Comparison of ENCODE assay signal across 22 cellular contexts in the genomic region with DNA sequence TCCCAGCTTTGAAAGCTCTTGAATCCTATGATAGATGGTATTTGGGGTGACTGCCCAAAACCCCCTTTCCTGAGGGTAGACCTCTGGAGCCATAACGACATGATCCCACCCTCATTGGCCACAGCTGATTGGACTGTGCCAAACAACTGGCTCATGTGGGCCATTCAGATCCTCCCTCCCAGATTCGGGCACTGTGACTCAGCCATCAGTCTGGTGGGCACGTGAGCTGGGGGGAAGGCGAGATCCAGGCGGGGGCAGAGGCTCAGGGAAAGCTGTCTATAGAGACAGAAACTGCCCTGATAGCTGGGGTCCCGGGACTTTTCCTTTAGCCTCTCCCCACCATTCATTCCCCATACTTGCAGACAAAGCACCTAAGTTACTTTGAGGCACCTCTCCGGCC.
"Had no signal": no experiment of that assay in that cellular context is flagged by ENCODE, and none has a peak within 500 bp of the region (broad histone marks: within the 10 kb centered on the region; RNA-seq: fewer than 3 reads in every experiment).

No MANE protein-coding gene starts in this region.

- FAIRE-seq: astrocyte, colon had no signal

- ATAC-seq: activated CD8-positive, alpha-beta T cell treated with anti-CD3 and anti-CD28 coated beads, Interleukin-2, amount 10 ng/mL, durations not matched to agents 7 days and 5 days; activated T-cell treated with anti-CD3 and anti-CD28 coated beads, Interleukin-2, amount 50 U/mL, for 4 hours; effector memory CD8-positive, alpha-beta T cell had no signal

- H3K27ac ChIP-seq: dorsolateral prefrontal cortex, esophagus squamous epithelium, heart left ventricle, sigmoid colon, upper lobe of left lung had no signal

- H3K4me3 ChIP-seq: adrenal gland, dorsolateral prefrontal cortex, esophagus squamous epithelium, heart left ventricle, sigmoid colon, upper lobe of left lung had no signal

- DNase-seq: activated CD4-positive, alpha-beta T cell treated with anti-CD3 and anti-CD28 coated beads for 1 hour; activated CD4-positive, alpha-beta T cell treated with anti-CD3 and anti-CD28 coated beads, Interleukin-2, amount 50 U/mL, for 1 hour; activated CD8-positive, alpha-beta memory T cell treated with anti-CD3 and anti-CD28 coated beads, Interleukin-2, amount 50 U/mL, for 4 hours; activated CD8-positive, alpha-beta T cell treated with anti-CD3 and anti-CD28 coated beads, Interleukin-2, amount 10 ng/mL, durations not matched to agents 7 days and 5 days; activated naive CD4-positive, alpha-beta T cell; activated T-cell treated with anti-CD3 and anti-CD28 coated beads, Interleukin-2, amount 50 U/mL, for 4 hours; effector memory CD8-positive, alpha-beta T cell; esophagus squamous epithelium; heart left ventricle; left cardiac atrium; mesenchymal stem cell; nephron progenitor cell; occipital lobe; sigmoid colon; stimulated activated CD4-positive, alpha-beta T cell treated with anti-CD3 and anti-CD28 coated beads, Interleukin-4, amount 100 ng/mL, for 24 hours; stimulated activated naive CD4-positive, alpha-beta T cell treated with Interleukin-2 at 50 U/mL for 16 hours; T-helper 1 cell; upper lobe of left lung had no signal

- H3K4me1 ChIP-seq: adrenal gland, esophagus squamous epithelium, heart left ventricle, upper lobe of left lung had no signal

- H3K36me3 ChIP-seq: adrenal gland, esophagus squamous epithelium, heart left ventricle, sigmoid colon, upper lobe of left lung had no signal

- H3K27me3 ChIP-seq: adrenal gland, dorsolateral prefrontal cortex, esophagus squamous epithelium, heart left ventricle, sigmoid colon, upper lobe of left lung had no signal

- H3K9me3 ChIP-seq: adrenal gland, esophagus squamous epithelium, heart left ventricle, sigmoid colon, upper lobe of left lung had no signal
